1 cellular context compared by ENCODE assay signal in genomic region chr2:173964565-173965371, GRCh38.
TF ChIP-seq lines count a peak whose summit lies in the region.

No MANE protein-coding gene starts in this region.

TF ChIP-seq in K562, 482 proteins besides CTCF, POLR2A, EP300 and RAD21 (continued from another document and continues in another):
- TF ChIP-seq NEUROD1 (IDR thresholded peaks at IDR 0.05; ENCODE audit: borderline replicate concordance, low read depth, low read length, partially characterized antibody) (peak; percentile 23), SNRNP70 (optimal IDR thresholded peaks at IDR 0.05; ENCODE audit: low read depth, low read length) (no peak), SMARCB1 (IDR thresholded peaks at IDR 0.05; ENCODE audit: insufficient read length, low read depth) (no peak), TEAD1 (CRISPR knock-in tag; IDR thresholded peaks at IDR 0.05) (peak in 1 of 2 experiments; percentile 15; a peak in 1 of 4 replicates), HES1 (IDR thresholded peaks at IDR 0.05; ENCODE audit: low read depth) (no peak), ILK (tag; IDR thresholded peaks at IDR 0.05; ENCODE audit: borderline replicate concordance, low read depth) (no peak), JUND (IDR thresholded peaks at IDR 0.05; ENCODE audit: borderline replicate concordance, low read depth, low read length) (no peak), JUND (tag; IDR thresholded peaks at IDR 0.05; ENCODE audit: borderline replicate concordance, low read depth, low read length) (no peak; the same call in 2 of the 3 replicates), GTF2F1 (IDR thresholded peaks at IDR 0.05; ENCODE audit: low read depth, low read length) (0 out of 2 replicates have a peak, but pooled peaks have one; percentile 4), ZNF217 (CRISPR knock-in tag; IDR thresholded peaks at IDR 0.05) (no peak), ZNF212 (CRISPR knock-in tag; IDR thresholded peaks at IDR 0.05) (no peak), ZNF280B (CRISPR knock-in tag; IDR thresholded peaks at IDR 0.05) (no peak), ZNF512 (tag; IDR thresholded peaks at IDR 0.05) (no peak), BCOR (IDR thresholded peaks at IDR 0.05) (peak; percentile 34; the same call in 1 of the 2 replicates), MAZ (CRISPR knock-in tag; conservative IDR thresholded peaks at IDR 0.05 in 1 of 2, IDR thresholded peaks at IDR 0.05 in 1 of 2) (peak; percentile 69 to 91), FIP1L1 (IDR thresholded peaks at IDR 0.05; ENCODE audit: low read depth, low read length, poor library complexity, severe bottlenecking) (peak; percentile 89), AFF4 (CRISPR knock-in tag; IDR thresholded peaks at IDR 0.05) (peak; percentile 81; the same call in 1 of the 2 replicates), HDGF (IDR thresholded peaks at IDR 0.05) (no peak), NFIC (IDR thresholded peaks at IDR 0.05) (peak; percentile 56; the same call in 1 of the 2 replicates), NCOA1 (IDR thresholded peaks at IDR 0.05; ENCODE audit: low read depth) (no peak), ZNF395 (CRISPR knock-in tag; IDR thresholded peaks at IDR 0.05) (peak; percentile 61; the same call in 1 of the 2 replicates), DPF2 (IDR thresholded peaks at IDR 0.05) (0 out of 2 replicates have a peak, but pooled peaks have one; percentile 44), ETV6 (IDR thresholded peaks at IDR 0.05; ENCODE audit: borderline replicate concordance in 1 of 2, low read depth in 2 of 2, low read length in 1 of 2) (no peak), ETV6 (CRISPR knock-in tag; IDR thresholded peaks at IDR 0.05; ENCODE audit: borderline replicate concordance) (0 out of 2 replicates have a peak, but pooled peaks have one; percentile 63), LARP7 (IDR thresholded peaks at IDR 0.05) (no peak), ZNF699 (CRISPR knock-in tag; IDR thresholded peaks at IDR 0.05; ENCODE audit: insufficient replicate concordance) (no peak), NCOA2 (IDR thresholded peaks at IDR 0.05; ENCODE audit: partially characterized antibody in 2 of 2) (no peak), ZNF830 (CRISPR knock-in tag; IDR thresholded peaks at IDR 0.05) (peak; percentile 24; the same call in 1 of the 2 replicates), NCOR1 (IDR thresholded peaks at IDR 0.05) (peak; percentile 68), ZZZ3 (IDR thresholded peaks at IDR 0.05) (no peak), PCBP2 (IDR thresholded peaks at IDR 0.05; ENCODE audit: low read depth, low read length, poor library complexity, severe bottlenecking) (peak; percentile 72), ZNF197 (CRISPR knock-in tag; IDR thresholded peaks at IDR 0.05; ENCODE audit: low read depth) (0 out of 2 replicates have a peak, but pooled peaks have one; percentile 11), YY1 (IDR thresholded peaks at IDR 0.05; ENCODE audit: borderline replicate concordance in 1 of 3, control insufficient read depth in 1 of 3, extremely low read depth in 1 of 3, insufficient read depth in 3 of 3, insufficient read length in 1 of 3, insufficient replicate concordance in 2 of 3, low read depth in 1 of 3, low read length in 2 of 3) (peak in 1 of 3 experiments; percentile 13), NR2C2 (CRISPR knock-in tag; IDR thresholded peaks at IDR 0.05) (0 out of 2 replicates have a peak, but pooled peaks have one; percentile 10), NR2C2 (tag; IDR thresholded peaks at IDR 0.05) (no peak), ZBTB8A (IDR thresholded peaks at IDR 0.05; ENCODE audit: partially characterized antibody) (no peak), ZFP30 (CRISPR knock-in tag; IDR thresholded peaks at IDR 0.05; ENCODE audit: borderline replicate concordance) (no peak), ATF4 (CRISPR knock-in tag; IDR thresholded peaks at IDR 0.05) (0 out of 2 replicates have a peak, but pooled peaks have one; percentile 21), PTBP1 (IDR thresholded peaks at IDR 0.05; ENCODE audit: low read depth, low read length) (no peak), SIN3A (IDR thresholded peaks at IDR 0.05; ENCODE audit: borderline replicate concordance in 2 of 2, control insufficient read depth in 1 of 2, low read depth in 2 of 2, low read length in 2 of 2) (no peak; a peak in 1 of 4 replicates), GTF2E2 (tag; IDR thresholded peaks at IDR 0.05) (peak; percentile 97), RBFOX2 (IDR thresholded peaks at IDR 0.05; ENCODE audit: low read depth, low read length) (no peak), KAT7 (CRISPR knock-in tag; IDR thresholded peaks at IDR 0.05; ENCODE audit: borderline replicate concordance) (0 out of 2 replicates have a peak, but pooled peaks have one; percentile 78), L3MBTL2 (IDR thresholded peaks at IDR 0.05) (no peak), RNF2 (IDR thresholded peaks at IDR 0.05) (peak; percentile 56; the same call in 1 of the 2 replicates), ARID1B (IDR thresholded peaks at IDR 0.05) (0 out of 2 replicates have a peak, but pooled peaks have one; percentile 14), ZBED1 (IDR thresholded peaks at IDR 0.05) (0 out of 2 replicates have a peak, but pooled peaks have one; percentile 21), SRSF1 (IDR thresholded peaks at IDR 0.05; ENCODE audit: low read depth, low read length) (no peak), ZSCAN29 (IDR thresholded peaks at IDR 0.05) (0 out of 2 replicates have a peak, but pooled peaks have one; percentile 48), RERE (CRISPR knock-in tag; IDR thresholded peaks at IDR 0.05; ENCODE audit: borderline replicate concordance) (0 out of 2 replicates have a peak, but pooled peaks have one; percentile 86), TRIM28 (IDR thresholded peaks at IDR 0.05) (no peak), E2F6 (IDR thresholded peaks at IDR 0.05; ENCODE audit: borderline replicate concordance in 1 of 2, extremely low read depth in 1 of 2, insufficient read depth in 1 of 2, insufficient read length in 1 of 2, low read depth in 1 of 2, low read length in 1 of 2, poor library complexity in 1 of 2, severe bottlenecking in 1 of 2) (peak in 1 of 2 experiments; percentile 14), HDAC6 (IDR thresholded peaks at IDR 0.05; ENCODE audit: low read depth, low read length) (no peak)
